Comparison of ENCODE assay signal across 9 cellular contexts in genomic region chr1:111214884-111215283, GRCh38. TPM values are rescaled to one million over a fixed set of nuclear protein-coding genes. Genes with fewer than 3 reads are reported as not detected.
DNase-seq lines count a peak whose midpoint lies in the region; ATAC-seq and TF ChIP-seq lines count a peak whose summit lies in the region.
"Had no signal": no experiment of that assay in that cellular context is flagged by ENCODE, and none has a peak within 500 bp of the region (broad histone marks: within the 10 kb centered on the region; RNA-seq: fewer than 3 reads in every experiment).

No MANE protein-coding gene starts in this region.

- H3K4me3 ChIP-seq in GM23338 (no peak overlapping the region), suprapubic skin (no peak overlapping the region)
- H3K4me3 ChIP-seq in effector memory CD4-positive, alpha-beta T cell (ENCODE audit: insufficient read depth, low read depth, low read length, poor library complexity, severe bottlenecking) = no peak overlapping the region

- no peaks in the 10 kb centered on the region for H4K20me1 ChIP-seq in GM23338 (replicated peaks; ENCODE audit: insufficient read depth)

- no peak for DNase-seq in GM23338 (ENCODE audit: low spot score)
- peak; percentile 60 to 68 for DNase-seq in activated CD4-positive, alpha-beta T cell treated with anti-CD3 and anti-CD28 coated beads, Interleukin-2, amount 50 U/mL, for 48 hours
- peak in 1 of 3 donors; percentile 24 for DNase-seq in effector memory CD4-positive, alpha-beta T cell
- peak; percentile 73 for DNase-seq in stimulated activated CD8-positive, alpha-beta memory T cell treated with anti-CD3 and anti-CD28 coated beads, Interleukin-4, amount 100 ng/mL, for 48 hours
- no peak for DNase-seq in LoVo (ENCODE audit: low spot score)
- DNase-seq in DMS114 treated with DMSO at 0.1 percent for 48 hours (lab: John Stamatoyannopoulos, UW; ENCODE audit: unreplicated experiment) = no peak
- DNase-seq in suprapubic skin (ENCODE audit: low spot score in 2 of 2) = no peak
- no peak for DNase-seq in NCI-H1417 treated with DMSO at 0.1 percent for 48 hours (lab: John Stamatoyannopoulos, UW)
- DNase-seq: foreskin melanocyte had no signal

- no peak overlapping the region for H3K27ac ChIP-seq in GM23338 (ENCODE audit: low read depth)
- peak overlapping the region; percentile 72 for H3K27ac ChIP-seq in effector memory CD4-positive, alpha-beta T cell (ENCODE audit: insufficient read depth, low read length, poor library complexity, severe bottlenecking)
- H3K27ac ChIP-seq in suprapubic skin = no peak overlapping the region

- no peaks in the 10 kb centered on the region for H3K79me2 ChIP-seq in GM23338 (replicated peaks; ENCODE audit: insufficient read depth)

- H3K27me3 ChIP-seq in GM23338 (ENCODE audit: insufficient read depth) (no peaks in the 10 kb centered on the region), suprapubic skin (no peaks in the 10 kb centered on the region)
- H3K27me3 ChIP-seq in effector memory CD4-positive, alpha-beta T cell (replicated peaks; ENCODE audit: control insufficient read depth, insufficient read depth, low read length, poor library complexity, severe bottlenecking) = no peaks in the 10 kb centered on the region

- H3K36me3 ChIP-seq in GM23338 (ENCODE audit: insufficient read depth) (no peaks in the 10 kb centered on the region), suprapubic skin (no peaks in the 10 kb centered on the region)
- H3K36me3 ChIP-seq in effector memory CD4-positive, alpha-beta T cell (ENCODE audit: control insufficient read depth, insufficient read depth, low read length) = no peaks in the 10 kb centered on the region

- peak overlapping the region; percentile 57 for H3K27ac Mint-ChIP-seq in GM23338

- 85% methylated on average over 7 of the region's 7 CpGs for WGBS in suprapubic skin

- no peaks in the 10 kb centered on the region for H3K9me3 ChIP-seq in effector memory CD4-positive, alpha-beta T cell (ENCODE audit: control insufficient read depth, low read length)
- H3K9me3 ChIP-seq in suprapubic skin = no peaks in the 10 kb centered on the region

- no peak overlapping the region for H3K4me3 Mint-ChIP-seq in GM23338

- TF ChIP-seq CTCF in GM23338 (conservative IDR thresholded peaks at IDR 0.05; ENCODE audit: low read depth in 2 of 2) (no peak), suprapubic skin (IDR thresholded peaks at IDR 0.05) (no peak)

- H3K4me2 ChIP-seq in GM23338 = no peak overlapping the region

- H2AFZ ChIP-seq in GM23338 = no peak overlapping the region

- no peak for TF ChIP-seq EP300 in suprapubic skin (IDR thresholded peaks at IDR 0.05)

- H3K9me3 Mint-ChIP-seq in GM23338 = no peaks in the 10 kb centered on the region

- H3K27me3 Mint-ChIP-seq in GM23338 (ENCODE audit: insufficient read depth, low read depth, poor library complexity) = peaks cover 3% of the 10 kb centered on the region

- no peaks in the 10 kb centered on the region for H3F3A ChIP-seq in GM23338 (replicated peaks; ENCODE audit: low read depth)

- no peak for ATAC-seq in GM23338

- peaks cover 14% of the 10 kb centered on the region for H3K4me1 ChIP-seq in GM23338 (ENCODE audit: insufficient read depth)
- H3K4me1 ChIP-seq in effector memory CD4-positive, alpha-beta T cell (ENCODE audit: control insufficient read depth, insufficient read depth, low read length, poor library complexity, severe bottlenecking) = peaks cover 53% of the 10 kb centered on the region
- no peaks in the 10 kb centered on the region for H3K4me1 ChIP-seq in suprapubic skin

- TF ChIP-seq POLR2A in suprapubic skin (IDR thresholded peaks at IDR 0.05) = no peak

- no peaks in the 10 kb centered on the region for H3K36me3 Mint-ChIP-seq in GM23338 (ENCODE audit: low read depth)

- H3K4me1 Mint-ChIP-seq in GM23338 = peaks cover 35% of the 10 kb centered on the region

- peaks cover 37% of the 10 kb centered on the region for H3K9me2 ChIP-seq in GM23338 (ENCODE audit: insufficient read depth)

TF ChIP-seq in GM23338, 12 proteins besides CTCF, POLR2A, EP300 and RAD21 (continues in another document):
- TF ChIP-seq EZH2phosphoT487 (IDR thresholded peaks at IDR 0.05; ENCODE audit: unreplicated experiment) (no peak), POLR2AphosphoS5 (IDR thresholded peaks at IDR 0.05; ENCODE audit: low read depth) (no peak), ZNF462 (CRISPR knock-in tag; IDR thresholded peaks at IDR 0.05) (no peak), STAT1 (IDR thresholded peaks at IDR 0.05; ENCODE audit: unreplicated experiment) (no peak), ZNF114 (CRISPR knock-in tag; IDR thresholded peaks at IDR 0.05) (no peak)

RNA-seq across cellular contexts. Expression of gene CHI3L2, which starts 12.6 kb away (rescaled TPM):
- not detected in 2 replicates for total RNA-seq in GM23338 (2014; rRNA removed; shearing (Covaris generic))
- polyA plus RNA-seq in GM23338 (2016; fragmentation: Nextera tagmentation; extraction: Ambion mirVana) = 0.68 TPM in 1 of 2 replicates, not detected in the other
- 1 to 10 TPM; 4.7 to 9.8 (median 7.7) TPM for total RNA-seq in suprapubic skin

RNA-seq across cellular contexts. Expression of gene DENND2D, which starts 14.4 kb away (rescaled TPM):
- total RNA-seq in GM23338 (2014; rRNA removed; shearing (Covaris generic)) = 3.0 and 5.9 TPM in 2 replicates
- 2.5 and 3.4 TPM in 2 replicates for polyA plus RNA-seq in GM23338 (2016; fragmentation: Nextera tagmentation; extraction: Ambion mirVana)
- 10 to 100 TPM; 25.3 to 37.1 (median 31.8) TPM for total RNA-seq in suprapubic skin

Comparison
In these comparisons a context has a peak if more than half of its experiments do, and no peak if none do; other contexts are left out.
1. DNase-seq: peak in activated CD4-positive, alpha-beta T cell treated with anti-CD3 and anti-CD28 coated beads, Interleukin-2, amount 50 U/mL, for 48 hours (2 of 2) and stimulated activated CD8-positive, alpha-beta memory T cell treated with anti-CD3 and anti-CD28 coated beads, Interleukin-4, amount 100 ng/mL, for 48 hours (single experiment); none in GM23338 (single experiment), LoVo (single experiment), DMS114 treated with DMSO at 0.1 percent for 48 hours (single experiment), suprapubic skin (0 of 2) and NCI-H1417 treated with DMSO at 0.1 percent for 48 hours (single experiment).